Comparison of ENCODE assay signal across 9 cellular contexts in the genomic region with DNA sequence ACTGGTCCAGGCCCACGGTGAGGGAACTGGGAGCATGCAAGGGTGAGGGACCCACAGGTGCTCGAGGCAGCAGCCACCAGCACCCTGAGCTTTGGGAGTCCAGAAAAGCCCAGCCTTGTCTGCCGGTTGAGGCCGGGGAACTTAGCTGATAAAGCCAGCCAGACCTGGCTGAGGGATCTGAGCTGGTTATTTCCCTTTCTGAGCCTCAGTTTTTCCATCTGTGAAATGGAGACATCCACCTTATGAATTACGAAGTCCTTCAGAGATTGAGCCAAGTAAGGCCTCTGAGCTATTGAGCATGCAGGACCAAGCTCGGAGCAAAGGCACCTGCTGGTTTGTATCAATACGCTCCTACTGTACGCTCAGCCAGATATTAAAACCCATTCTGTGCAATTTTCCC. TPM values are rescaled to one million over a fixed set of nuclear protein-coding genes. Genes with fewer than 3 reads are reported as not detected.
"Had no signal": no experiment of that assay in that cellular context is flagged by ENCODE, and none has a peak within 500 bp of the region (broad histone marks: within the 10 kb centered on the region; RNA-seq: fewer than 3 reads in every experiment).

No MANE protein-coding gene starts in this region.

- H3K9me3 ChIP-seq: HAP-1 had no signal

- H3K9ac ChIP-seq: GM23248 had no signal

- H3K27ac ChIP-seq: GM23248 had no signal

- H3K4me3 Mint-ChIP-seq: HFFc6, IgD-negative memory B cell had no signal

- H3K36me3 Mint-ChIP-seq: IgD-negative memory B cell had no signal

- H3K4me3 ChIP-seq: GM23248, HAP-1 had no signal

- DNase-seq: GM23248, GOT3, H7, HFFc6, KG1 had no signal

- H3K27ac Mint-ChIP-seq: HFFc6, IgD-negative memory B cell had no signal

- H3K36me3 ChIP-seq: HAP-1 had no signal

- H2AFZ ChIP-seq: GM23248 had no signal

- H3K4me1 Mint-ChIP-seq: IgD-negative memory B cell had no signal

- ATAC-seq: HCT116 had no signal

RNA-seq across cellular contexts. Expression of a gene that starts 13.8 kb away (rescaled TPM):
- total RNA-seq: GM23248, HT-29 had no signal
- polyA plus RNA-seq: IgD-negative memory B cell had no signal
